Comparison of ENCODE assay signal across 33 cellular contexts in genomic region chr1:90810681-90811080, GRCh38.
"Had no signal": no experiment of that assay in that cellular context is flagged by ENCODE, and none has a peak within 500 bp of the region (broad histone marks: within the 10 kb centered on the region; RNA-seq: fewer than 3 reads in every experiment).

No MANE protein-coding gene starts in this region.

- H3K36me3 ChIP-seq: MG63 had no signal

- H3K9me3 ChIP-seq: MG63 had no signal

- DNase-seq: Kasumi-1, MM.1S, MV-4-11, NCI-H1048, NCI-H1092, NCI-H1092 treated with DMSO at 0.1 percent for 48 hours, NCI-H1105, NCI-H1105 treated with DMSO at 0.1 percent for 48 hours, NCI-H1417, NCI-H1417 treated with DMSO at 0.1 percent for 48 hours, NCI-H1436, NCI-H1436 treated with DMSO at 0.1 percent for 48 hours, NCI-H146, NCI-H1694, NCI-H187, NCI-H187 treated with DMSO at 0.1 percent for 48 hours, NCI-H1930, NCI-H2029, NCI-H2029 treated with DMSO at 0.1 percent for 48 hours, NCI-H2081, NCI-H2081 treated with DMSO at 0.1 percent for 48 hours, NCI-H2107, NCI-H2171, NCI-H2171 treated with DMSO at 0.1 percent for 48 hours, NCI-H2227 treated with DMSO at 0.1 percent for 48 hours, NCI-H226, NCI-H345, NCI-H510A, NCI-H510A treated with DMSO at 0.1 percent for 48 hours, NCI-H524, NCI-H524 treated with DMSO at 0.1 percent for 48 hours, NCI-H526 had no signal

- H3K4me3 ChIP-seq: MG63 had no signal

- H3K27me3 ChIP-seq: MG63 had no signal
